12 cellular contexts compared by ENCODE assay signal in genomic region chr1:76625887-76626286, GRCh38.
DNase-seq lines count a peak whose midpoint lies in the region.
"Had no signal": no experiment of that assay in that cellular context is flagged by ENCODE, and none has a peak within 500 bp of the region (broad histone marks: within the 10 kb centered on the region; RNA-seq: fewer than 3 reads in every experiment).

No MANE protein-coding gene starts in this region.

- peak; percentile 32 for DNase-seq in COR-L47 (lab: John Stamatoyannopoulos, UW)
- peak; percentile 34 for DNase-seq in NCI-H146 treated with DMSO at 0.1 percent for 48 hours (lab: John Stamatoyannopoulos, UW; ENCODE audit: unreplicated experiment)
- DNase-seq in NCI-H446 treated with DMSO at 0.1 percent for 48 hours (lab: John Stamatoyannopoulos, UW), result peak; percentile 51
- peak; percentile 23 for DNase-seq in SK-N-DZ (ENCODE audit: low spot score)
- no peak for DNase-seq in dermis blood vessel endothelial cell
- DNase-seq in activated CD4-positive, alpha-beta T cell treated with anti-CD3 and anti-CD28 coated beads, Interleukin-2, amount 50 U/mL, for 1 hour, result no peak
- no peak for DNase-seq in hypothalamus (lab: John Stamatoyannopoulos, UW)
- DNase-seq in mucosa of gallbladder (ENCODE audit: low spot score), result no peak
- DNase-seq: AML-193, NCI-H2029, SHP77, T-helper 2 cell had no signal

Comparison
In these comparisons a context has a peak if more than half of its experiments do, and no peak if none do; other contexts are left out.
1. DNase-seq: peak in COR-L47 (single experiment), NCI-H146 treated with DMSO at 0.1 percent for 48 hours (single experiment), NCI-H446 treated with DMSO at 0.1 percent for 48 hours (single experiment) and SK-N-DZ (single experiment); none in dermis blood vessel endothelial cell (single experiment), activated CD4-positive, alpha-beta T cell treated with anti-CD3 and anti-CD28 coated beads, Interleukin-2, amount 50 U/mL, for 1 hour (single experiment), hypothalamus (0 of 51) and mucosa of gallbladder (single experiment).